In genomic region chr1:45266151-45266801, GRCh38 we compare ENCODE assay signal across 1 cellular context.
TF ChIP-seq lines count a peak whose summit lies in the region.

No MANE protein-coding gene starts in this region.

TF ChIP-seq in HEK293, 187 proteins besides CTCF, POLR2A, EP300 and RAD21 (continued from another document and continues in another):
- TF ChIP-seq PRDM2 (tag by site-specific recombination; IDR thresholded peaks at IDR 0.05; ENCODE audit: borderline replicate concordance) (no peak), ZNF221 (tag by site-specific recombination; IDR thresholded peaks at IDR 0.05; ENCODE audit: borderline replicate concordance) (no peak), ZNF26 (tag by site-specific recombination; IDR thresholded peaks at IDR 0.05) (no peak), HIC1 (tag by site-specific recombination; IDR thresholded peaks at IDR 0.05) (no peak), ZNF114 (tag by site-specific recombination; IDR thresholded peaks at IDR 0.05) (no peak), ZNF16 (tag by site-specific recombination; IDR thresholded peaks at IDR 0.05; ENCODE audit: low read depth) (no peak), ZFP3 (tag by site-specific recombination; IDR thresholded peaks at IDR 0.05; ENCODE audit: low read depth) (no peak), ZNF335 (tag by site-specific recombination; conservative IDR thresholded peaks at IDR 0.05) (peak; percentile 17; the same call in 1 of the 2 replicates), ZNF580 (tag by site-specific recombination; IDR thresholded peaks at IDR 0.05) (no peak), ZSCAN18 (tag by site-specific recombination; IDR thresholded peaks at IDR 0.05) (no peak), ZNF292 (tag by site-specific recombination; IDR thresholded peaks at IDR 0.05; ENCODE audit: borderline replicate concordance, low read depth) (no peak), ZNF398 (tag by site-specific recombination; IDR thresholded peaks at IDR 0.05) (no peak), ZNF416 (tag by site-specific recombination; IDR thresholded peaks at IDR 0.05) (no peak), ZBTB20 (tag by site-specific recombination; IDR thresholded peaks at IDR 0.05) (0 out of 2 replicates have a peak, but pooled peaks have one; percentile 35), ZFHX2 (tag by site-specific recombination; conservative IDR thresholded peaks at IDR 0.05) (peak; percentile 49), ZNF792 (tag by site-specific recombination; IDR thresholded peaks at IDR 0.05) (no peak), ZSCAN23 (tag by site-specific recombination; IDR thresholded peaks at IDR 0.05) (no peak), TRIM28 (IDR thresholded peaks at IDR 0.05; ENCODE audit: borderline replicate concordance, low read length) (peak; percentile 99), HOXA7 (CRISPR knock-in tag; IDR thresholded peaks at IDR 0.05; ENCODE audit: borderline replicate concordance) (no peak), ZNF2 (tag by site-specific recombination; IDR thresholded peaks at IDR 0.05) (no peak), ZIC2 (tag by site-specific recombination; IDR thresholded peaks at IDR 0.05) (no peak), ZNF211 (tag by site-specific recombination; IDR thresholded peaks at IDR 0.05; ENCODE audit: low read depth) (no peak), ZNF18 (tag by site-specific recombination; IDR thresholded peaks at IDR 0.05) (no peak), ZNF510 (tag by site-specific recombination; IDR thresholded peaks at IDR 0.05; ENCODE audit: insufficient replicate concordance) (no peak), ZFP69B (tag by site-specific recombination; IDR thresholded peaks at IDR 0.05) (no peak), BCL11B (tag by site-specific recombination; IDR thresholded peaks at IDR 0.05; ENCODE audit: low read depth) (no peak), ZNF391 (tag by site-specific recombination; IDR thresholded peaks at IDR 0.05; ENCODE audit: borderline replicate concordance, low read depth) (no peak), ZNF223 (tag by site-specific recombination; IDR thresholded peaks at IDR 0.05) (no peak), ZNF157 (tag by site-specific recombination; IDR thresholded peaks at IDR 0.05) (no peak), SP2 (tag by site-specific recombination; IDR thresholded peaks at IDR 0.05) (no peak), ZNF155 (tag by site-specific recombination; IDR thresholded peaks at IDR 0.05) (no peak), ZNF571 (tag by site-specific recombination; IDR thresholded peaks at IDR 0.05) (no peak), OSR2 (tag by site-specific recombination; IDR thresholded peaks at IDR 0.05) (no peak), ZBTB7A (tag by site-specific recombination; IDR thresholded peaks at IDR 0.05; ENCODE audit: low read depth) (no peak), YY1 (tag by site-specific recombination; IDR thresholded peaks at IDR 0.05) (no peak), IKZF3 (tag by site-specific recombination; IDR thresholded peaks at IDR 0.05) (peak; percentile 38; the same call in 1 of the 2 replicates), SETDB1 (IDR thresholded peaks at IDR 0.05; ENCODE audit: insufficient read length, low read length) (no peak), FEZF1 (tag by site-specific recombination; IDR thresholded peaks at IDR 0.05) (no peak; the same call in 1 of the 2 replicates), KLF1 (tag by site-specific recombination; IDR thresholded peaks at IDR 0.05) (no peak), ZNF621 (tag by site-specific recombination; IDR thresholded peaks at IDR 0.05) (no peak), KLF10 (tag by site-specific recombination; IDR thresholded peaks at IDR 0.05) (no peak), ZNF776 (tag by site-specific recombination; IDR thresholded peaks at IDR 0.05; ENCODE audit: borderline replicate concordance) (0 out of 2 replicates have a peak, but pooled peaks have one; percentile 7), ZNF600 (tag by site-specific recombination; IDR thresholded peaks at IDR 0.05) (peak; percentile 98), ZNF174 (tag by site-specific recombination; IDR thresholded peaks at IDR 0.05) (no peak), ZBTB21 (tag by site-specific recombination; IDR thresholded peaks at IDR 0.05) (no peak)
- TF ChIP-seq, protein P1, sequence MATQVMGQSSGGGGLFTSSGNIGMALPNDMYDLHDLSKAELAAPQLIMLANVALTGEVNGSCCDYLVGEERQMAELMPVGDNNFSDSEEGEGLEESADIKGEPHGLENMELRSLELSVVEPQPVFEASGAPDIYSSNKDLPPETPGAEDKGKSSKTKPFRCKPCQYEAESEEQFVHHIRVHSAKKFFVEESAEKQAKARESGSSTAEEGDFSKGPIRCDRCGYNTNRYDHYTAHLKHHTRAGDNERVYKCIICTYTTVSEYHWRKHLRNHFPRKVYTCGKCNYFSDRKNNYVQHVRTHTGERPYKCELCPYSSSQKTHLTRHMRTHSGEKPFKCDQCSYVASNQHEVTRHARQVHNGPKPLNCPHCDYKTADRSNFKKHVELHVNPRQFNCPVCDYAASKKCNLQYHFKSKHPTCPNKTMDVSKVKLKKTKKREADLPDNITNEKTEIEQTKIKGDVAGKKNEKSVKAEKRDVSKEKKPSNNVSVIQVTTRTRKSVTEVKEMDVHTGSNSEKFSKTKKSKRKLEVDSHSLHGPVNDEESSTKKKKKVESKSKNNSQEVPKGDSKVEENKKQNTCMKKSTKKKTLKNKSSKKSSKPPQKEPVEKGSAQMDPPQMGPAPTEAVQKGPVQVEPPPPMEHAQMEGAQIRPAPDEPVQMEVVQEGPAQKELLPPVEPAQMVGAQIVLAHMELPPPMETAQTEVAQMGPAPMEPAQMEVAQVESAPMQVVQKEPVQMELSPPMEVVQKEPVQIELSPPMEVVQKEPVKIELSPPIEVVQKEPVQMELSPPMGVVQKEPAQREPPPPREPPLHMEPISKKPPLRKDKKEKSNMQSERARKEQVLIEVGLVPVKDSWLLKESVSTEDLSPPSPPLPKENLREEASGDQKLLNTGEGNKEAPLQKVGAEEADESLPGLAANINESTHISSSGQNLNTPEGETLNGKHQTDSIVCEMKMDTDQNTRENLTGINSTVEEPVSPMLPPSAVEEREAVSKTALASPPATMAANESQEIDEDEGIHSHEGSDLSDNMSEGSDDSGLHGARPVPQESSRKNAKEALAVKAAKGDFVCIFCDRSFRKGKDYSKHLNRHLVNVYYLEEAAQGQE (tag by site-specific recombination; IDR thresholded peaks at IDR 0.05), result no peak
- TF ChIP-seq, protein P2, sequence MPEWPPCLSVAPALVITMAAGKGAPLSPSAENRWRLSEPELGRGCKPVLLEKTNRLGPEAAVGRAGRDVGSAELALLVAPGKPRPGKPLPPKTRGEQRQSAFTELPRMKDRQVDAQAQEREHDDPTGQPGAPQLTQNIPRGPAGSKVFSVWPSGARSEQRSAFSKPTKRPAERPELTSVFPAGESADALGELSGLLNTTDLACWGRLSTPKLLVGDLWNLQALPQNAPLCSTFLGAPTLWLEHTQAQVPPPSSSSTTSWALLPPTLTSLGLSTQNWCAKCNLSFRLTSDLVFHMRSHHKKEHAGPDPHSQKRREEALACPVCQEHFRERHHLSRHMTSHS (tag by site-specific recombination; IDR thresholded peaks at IDR 0.05), result no peak
